ENCODE assay signal across 21 cellular contexts in the genomic region with DNA sequence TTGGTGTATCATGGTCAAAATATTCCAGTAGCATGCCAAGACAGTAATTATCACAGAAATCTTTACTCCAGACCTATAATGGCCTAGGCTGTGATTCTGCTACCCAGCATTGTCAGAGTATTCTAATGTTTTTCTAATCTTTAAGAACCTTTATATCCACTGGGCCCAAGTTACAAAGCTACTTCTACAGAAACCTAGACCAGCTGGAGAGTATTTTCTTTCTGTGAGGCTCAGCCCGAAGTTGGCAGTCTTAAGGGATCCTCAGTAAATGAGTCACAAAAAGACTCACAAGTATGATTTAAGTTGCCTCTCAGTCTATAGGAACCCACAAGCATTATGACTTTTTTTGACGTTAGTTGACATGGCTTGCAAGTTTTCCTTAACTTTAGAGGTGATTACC.
DNase-seq lines count a peak whose midpoint lies in the region; ATAC-seq and TF ChIP-seq lines count a peak whose summit lies in the region.
"Had no signal": no experiment of that assay in that cellular context is flagged by ENCODE, and none has a peak within 500 bp of the region (broad histone marks: within the 10 kb centered on the region; RNA-seq: fewer than 3 reads in every experiment).

No MANE protein-coding gene starts in this region.

- TF ChIP-seq CTCF in PC-3 (conservative IDR thresholded peaks at IDR 0.05; ENCODE audit: low read depth, low read length) (no peak), choroid plexus epithelial cell (conservative IDR thresholded peaks at IDR 0.05; ENCODE audit: low read depth, low read length) (no peak)

- no peaks in the 10 kb centered on the region for H3K9me2 ChIP-seq in PC-3 (replicated peaks; ENCODE audit: low read length)

- H3K27me3 ChIP-seq in PC-3 (ENCODE audit: low read length), result no peaks in the 10 kb centered on the region
- no peaks in the 10 kb centered on the region for H3K27me3 ChIP-seq in mesenchymal stem cell (ENCODE audit: control insufficient read depth in 1 of 2, insufficient read depth in 1 of 2, low read length in 2 of 2)
- H3K27me3 ChIP-seq: neutrophil had no signal

- no peak overlapping the region for H3K27ac Mint-ChIP-seq in activated CD4-positive, alpha-beta memory T cell treated with anti-CD3 and anti-CD28 coated beads for 36 hours

- H2AK5ac ChIP-seq in mesenchymal stem cell (ENCODE audit: low read length, severe bottlenecking), result no peak overlapping the region

- H2AFZ ChIP-seq in PC-3 (ENCODE audit: low read length) (no peak overlapping the region), mesenchymal stem cell (ENCODE audit: low read depth, low read length) (no peak overlapping the region)

- H3K14ac ChIP-seq in mesenchymal stem cell (ENCODE audit: low read length in 2 of 2), result no peak overlapping the region

- H4K91ac ChIP-seq in mesenchymal stem cell (ENCODE audit: low read length), result no peak overlapping the region

- no peaks in the 10 kb centered on the region for H4K20me1 ChIP-seq in PC-3 (ENCODE audit: low read length)

- CTCF ChIA-PET in PC-3 (lab: Charles Lee), result no interaction called here
- CTCF ChIA-PET in activated CD4-positive, alpha-beta memory T cell treated with anti-CD3 and anti-CD28 coated beads for 36 hours (lab: Charles Lee), result no interaction called here

- H3K79me2 ChIP-seq in PC-3 (ENCODE audit: low read length), result no peaks in the 10 kb centered on the region

- ATAC-seq in PC-3 (peak; percentile 56), HG03280 (IDR thresholded peaks at IDR 0.05; ENCODE audit: unreplicated experiment) (no peak), GM18519 (IDR thresholded peaks at IDR 0.05; ENCODE audit: low FRiP score, unreplicated experiment) (no peak)
- ATAC-seq: activated CD4-positive, CD25-positive, alpha-beta regulatory T cell treated with anti-CD3 and anti-CD28 coated beads, Interleukin-2, amount 50 U/mL, for 24 hours; left ventricle myocardium superior; stimulated activated naive CD8-positive, alpha-beta T cell treated with anti-CD3 and anti-CD28 coated beads, Interleukin-15, Interleukin-2, amounts not matched to agents 100 U/mL and 50 U/mL, for 24 hours had no signal

- no peak overlapping the region for H3K4me2 ChIP-seq in PC-3 (ENCODE audit: low read length)
- no peak overlapping the region for H3K4me2 ChIP-seq in mesenchymal stem cell (ENCODE audit: low read length, poor library complexity, severe bottlenecking)

- POLR2A ChIA-PET in PC-3 (lab: Charles Lee; ENCODE audit: unreplicated experiment), result no interaction called here
- POLR2A ChIA-PET in activated CD4-positive, alpha-beta memory T cell treated with anti-CD3 and anti-CD28 coated beads for 36 hours (lab: Charles Lee), result no interaction called here

- no peak overlapping the region for H3K9ac ChIP-seq in PC-3 (ENCODE audit: low read length)
- H3K9ac ChIP-seq in mesenchymal stem cell (ENCODE audit: low read length), result no peak overlapping the region

- H3K9me3 ChIP-seq in PC-3 (ENCODE audit: low read length) (no peaks in the 10 kb centered on the region), mesenchymal stem cell (ENCODE audit: control insufficient read depth, low read length) (no peaks in the 10 kb centered on the region)
- H3K9me3 ChIP-seq: neutrophil had no signal

- H3K27ac ChIP-seq in PC-3 (ENCODE audit: low read length), result no peak overlapping the region
- H3K27ac ChIP-seq in mesenchymal stem cell (ENCODE audit: low read length, poor library complexity, severe bottlenecking), result no peak overlapping the region
- H3K27ac ChIP-seq: coronary artery, neutrophil had no signal

- H2BK12ac ChIP-seq in mesenchymal stem cell (ENCODE audit: low read length in 2 of 2), result no peak overlapping the region

- H2BK15ac ChIP-seq in mesenchymal stem cell (ENCODE audit: low read depth, poor library complexity, severe bottlenecking), result no peak overlapping the region

- no peak overlapping the region for H2BK120ac ChIP-seq in mesenchymal stem cell (ENCODE audit: low read depth, low read length)

- no peak overlapping the region for H3K4me3 ChIP-seq in PC-3 (ENCODE audit: low read length)
- H3K4me3 ChIP-seq in choroid plexus epithelial cell (ENCODE audit: low read depth, low read length), result no peak overlapping the region
- H3K4me3 ChIP-seq in mesenchymal stem cell (ENCODE audit: insufficient read depth in 1 of 2, low read depth in 1 of 2, low read length in 2 of 2), result no peak overlapping the region
- H3K4me3 ChIP-seq: coronary artery had no signal

- H3K4me1 ChIP-seq in PC-3 (ENCODE audit: insufficient read depth, low read length) (peaks cover 18% of the 10 kb centered on the region), mesenchymal stem cell (ENCODE audit: control insufficient read depth, insufficient read depth, low read depth, low read length) (peaks cover 2% of the 10 kb centered on the region)

- H3K79me1 ChIP-seq in mesenchymal stem cell (replicated peaks; ENCODE audit: low read length, poor library complexity, severe bottlenecking), result no peaks in the 10 kb centered on the region

- H3K4me1 Mint-ChIP-seq in activated CD4-positive, alpha-beta memory T cell treated with anti-CD3 and anti-CD28 coated beads for 36 hours (ENCODE audit: low read depth), result no peaks in the 10 kb centered on the region

- no peak overlapping the region for H2BK5ac ChIP-seq in mesenchymal stem cell (ENCODE audit: low read depth, low read length, poor library complexity, severe bottlenecking)

- H3K36me3 Mint-ChIP-seq in activated CD4-positive, alpha-beta memory T cell treated with anti-CD3 and anti-CD28 coated beads for 36 hours, result no peaks in the 10 kb centered on the region

- H3K36me3 ChIP-seq in PC-3 (ENCODE audit: low read depth, low read length), result no peaks in the 10 kb centered on the region
- no peaks in the 10 kb centered on the region for H3K36me3 ChIP-seq in mesenchymal stem cell (ENCODE audit: control insufficient read depth in 1 of 2, insufficient read depth in 2 of 2, low read depth in 1 of 2, low read length in 2 of 2)
- H3K36me3 ChIP-seq: neutrophil had no signal

- whole genome bisulfite sequencing in mesenchymal stem cell, result 94% methylated on average over 2 of the region's 2 CpGs

- DNase-seq in EH (ENCODE audit: low read depth), result peak; percentile 85
- DNase-seq in PC-3, result peak; percentile 39
- DNase-seq in choroid plexus epithelial cell (ENCODE audit: low read depth), result peak; percentile 33
- DNase-seq in non-pigmented ciliary epithelial cell (ENCODE audit: low read depth), result peak; percentile 36
- no peak for DNase-seq in mesenchymal stem cell
- DNase-seq in activated CD4-positive, alpha-beta memory T cell treated with anti-CD3 and anti-CD28 coated beads for 36 hours, result no peak
- DNase-seq: activated gamma-delta T cell; AML-193; aorta; Calu3; Karpas-422; left ventricle myocardium superior; NCI-H69; retina; stimulated activated naive CD8-positive, alpha-beta T cell treated with anti-CD3 and anti-CD28 coated beads, Interleukin-15, Interleukin-2, amounts not matched to agents 100 U/mL and 50 U/mL, for 24 hours; trophoblast cell had no signal

- no peak overlapping the region for H3K4me3 Mint-ChIP-seq in activated CD4-positive, alpha-beta memory T cell treated with anti-CD3 and anti-CD28 coated beads for 36 hours

- intact Hi-C loops in PC-3 (cut with micrococcal nuclease), result no loop called here
- intact Hi-C loops in activated CD4-positive, alpha-beta memory T cell treated with anti-CD3 and anti-CD28 coated beads for 36 hours (cut with micrococcal nuclease), result no loop called here

- no TSS peak for BruUV-seq in PC-3 (replicated peaks; lab: Mats Ljungman, UMichigan)

- no peak overlapping the region for H3K23ac ChIP-seq in mesenchymal stem cell (ENCODE audit: low read length in 2 of 2)

- no peaks in the 10 kb centered on the region for H3K27me3 Mint-ChIP-seq in activated CD4-positive, alpha-beta memory T cell treated with anti-CD3 and anti-CD28 coated beads for 36 hours

- H3F3A ChIP-seq in PC-3 (ENCODE audit: low read length, unreplicated experiment), result peaks cover 1% of the 10 kb centered on the region

- peaks cover 5% of the 10 kb centered on the region for H3K9me3 Mint-ChIP-seq in activated CD4-positive, alpha-beta memory T cell treated with anti-CD3 and anti-CD28 coated beads for 36 hours

- H3K4ac ChIP-seq in mesenchymal stem cell (ENCODE audit: low read depth in 1 of 2, low read length in 2 of 2), result no peak overlapping the region

- no peak overlapping the region for H4K8ac ChIP-seq in mesenchymal stem cell (ENCODE audit: low read length)

- H3K18ac ChIP-seq in mesenchymal stem cell (ENCODE audit: low read depth in 1 of 2, low read length in 2 of 2), result no peak overlapping the region

Comparison
In these comparisons a context has a peak if more than half of its experiments do, and no peak if none do; other contexts are left out.
1. DNase-seq: peak in EH (single experiment), PC-3 (single experiment), choroid plexus epithelial cell (single experiment) and non-pigmented ciliary epithelial cell (single experiment); none in mesenchymal stem cell (single experiment) and activated CD4-positive, alpha-beta memory T cell treated with anti-CD3 and anti-CD28 coated beads for 36 hours (single experiment).